In genomic region chr9:114588671-114589526, GRCh38 we compare ENCODE assay signal across 8 cellular contexts. TPM values are rescaled to one million over a fixed set of nuclear protein-coding genes. Genes with fewer than 3 reads are reported as not detected.
A peak's percentile ranks its signal among the peaks of the same experiment; 100 is the strongest.
DNase-seq lines count a peak whose midpoint lies in the region; ATAC-seq, FAIRE-seq and TF ChIP-seq lines count a peak whose summit lies in the region.

No MANE protein-coding gene starts in this region.

- no peak overlapping the region for H2BK15ac ChIP-seq in IMR-90 (ENCODE audit: low read depth, low read length)

- H3K14ac ChIP-seq in IMR-90 (replicated peaks; ENCODE audit: low read depth, low read length), result peak overlapping the region; percentile 76; the same call in 1 of the 2 replicates

- H2AK5ac ChIP-seq in IMR-90 (ENCODE audit: low read depth, low read length), result no peak overlapping the region

- peaks cover 15 to 55% of the 10 kb centered on the region in 2 experiments; a peak in 3 of 4 replicates for H3K79me1 ChIP-seq in IMR-90 (ENCODE audit: low read depth in 1 of 2, low read length in 2 of 2)

- H4K91ac ChIP-seq in IMR-90 (ENCODE audit: insufficient read depth, low read depth, low read length), result peak overlapping the region; percentile 71; the same call in 1 of the 2 replicates

- intact Hi-C loops in IMR-90 (cut with micrococcal nuclease), result loop anchor here (2.0 to 5.0 kb wide), 2 partner anchors 22 to 182 kb away; partner anchors contain the start of gene TMEM268

- DNase-seq in AG10803 (ENCODE audit: low read depth) (peak; percentile 43), IMR-90 (peak; percentile 84), bronchial epithelial cell (ENCODE audit: low read depth) (peak; percentile 52), GM19240 (ENCODE audit: insufficient read length, low spot score) (no peak), DMS153 treated with DMSO at 0.1 percent for 48 hours (lab: John Stamatoyannopoulos, UW; ENCODE audit: unreplicated experiment) (no peak)

- 0 out of 2 replicates have a peak overlapping the region, but pooled peaks have one; percentile 72 for H3K56ac ChIP-seq in IMR-90 (ENCODE audit: extremely low read depth, insufficient read depth, low read length)

- H3K18ac ChIP-seq in IMR-90 (ENCODE audit: low read depth, low read length), result no peak overlapping the region

- ATAC-seq in IMR-90 (ENCODE audit: low read depth) (no peak), GM18511 (IDR thresholded peaks at IDR 0.05; ENCODE audit: unreplicated experiment) (no peak), GM18517 (IDR thresholded peaks at IDR 0.05; ENCODE audit: unreplicated experiment) (no peak)

- H3K9me1 ChIP-seq in IMR-90 (ENCODE audit: insufficient read depth, low read length), result peaks cover 11% of the 10 kb centered on the region; the same call in 1 of the 2 replicates

- H3K27ac ChIP-seq in IMR-90 (ENCODE audit: insufficient read depth, low read length) (peak overlapping the region; percentile 84), muscle layer of colon (ENCODE audit: low read depth, low read length) (peak overlapping the region; percentile 94)

- H3K36me3 ChIP-seq in IMR-90 (ENCODE audit: control insufficient read depth, insufficient read depth, low read length) (peaks cover 11% of the 10 kb centered on the region), bronchial epithelial cell (ENCODE audit: control insufficient read depth, insufficient read depth, low read length) (peaks cover 4% of the 10 kb centered on the region), muscle layer of colon (ENCODE audit: insufficient read depth, low read length) (peaks cover 17% of the 10 kb centered on the region)

- in situ Hi-C loops in IMR-90 (cut with MboI; ENCODE audit: low sequenced_read_pairs), result no loop called here

- H3K4ac ChIP-seq in IMR-90 (ENCODE audit: low read depth, low read length), result peak overlapping the region; percentile 91

- peak overlapping the region; percentile 96 for H3K9ac ChIP-seq in IMR-90 (ENCODE audit: low read depth, low read length)
- H3K9ac ChIP-seq in muscle layer of colon (ENCODE audit: low read length), result peak overlapping the region; percentile 100

- no peak for FAIRE-seq in bronchial epithelial cell (lab: Jason Lieb, UNC)

- no peak overlapping the region for H2AFZ ChIP-seq in IMR-90 (replicated peaks; ENCODE audit: low read length, poor library complexity)

- POLR2A ChIA-PET in IMR-90 (lab: Charles Lee; ENCODE audit: unreplicated experiment), result interaction anchor here (1.2 kb wide), 1 partner anchor 12 kb away, joined by 8 read pairs; no protein-coding TSS in a partner anchor

- H3K4me2 ChIP-seq in IMR-90 (ENCODE audit: low read depth, low read length), result peak overlapping the region; percentile 99

- no peak overlapping the region for H2AK9ac ChIP-seq in IMR-90 (replicated peaks; ENCODE audit: low read depth, low read length, poor library complexity)

- peak overlapping the region in 1 of 2 experiments; percentile 68; a peak in 2 of 4 replicates for H4K8ac ChIP-seq in IMR-90 (ENCODE audit: low read depth in 2 of 2, low read length in 2 of 2)

- peak; percentile 62; the same call in 1 of the 2 replicates for TF ChIP-seq POLR2A in IMR-90 (IDR thresholded peaks at IDR 0.05; ENCODE audit: low read depth, low read length)

- TF ChIP-seq CTCF in AG10803 (conservative IDR thresholded peaks at IDR 0.05; ENCODE audit: low read length), result no peak
- no peak for TF ChIP-seq CTCF in IMR-90 (conservative IDR thresholded peaks at IDR 0.05; ENCODE audit: low read depth, low read length)
- TF ChIP-seq CTCF in bronchial epithelial cell (IDR thresholded peaks at IDR 0.05; ENCODE audit: insufficient read depth, low read length, severe bottlenecking), result no peak

- no peak for TF ChIP-seq RAD21 in IMR-90 (IDR thresholded peaks at IDR 0.05; ENCODE audit: low read length)

- H3K4me3 ChIP-seq in AG10803 (ENCODE audit: low read length) (peak overlapping the region; percentile 99), IMR-90 (ENCODE audit: insufficient read depth, low read depth, low read length) (peak overlapping the region; percentile 75), bronchial epithelial cell (ENCODE audit: low read depth, low read length) (peak overlapping the region; percentile 94), muscle layer of colon (ENCODE audit: low read depth in 1 of 2, low read length in 2 of 2) (peak overlapping the region; percentile 95 to 100)

- no peak overlapping the region for H4K5ac ChIP-seq in IMR-90 (ENCODE audit: low read depth, low read length)

- peaks cover 7% of the 10 kb centered on the region; the same call in 1 of the 2 replicates for H3K4me1 ChIP-seq in IMR-90 (ENCODE audit: control insufficient read depth, insufficient read depth, low read length)
- H3K4me1 ChIP-seq in muscle layer of colon (ENCODE audit: insufficient read depth, low read length), result peaks cover 36% of the 10 kb centered on the region

- H2BK120ac ChIP-seq in IMR-90 (ENCODE audit: low read depth, low read length), result no peak overlapping the region

- peaks cover 55% of the 10 kb centered on the region for H4K20me1 ChIP-seq in IMR-90 (ENCODE audit: insufficient read depth, low read length)

- dilution Hi-C loops in IMR-90 (cut with HindIII; ENCODE audit: low sequenced_read_pairs, unreplicated experiment), result no loop called here

- no peak overlapping the region for H2BK20ac ChIP-seq in IMR-90 (ENCODE audit: low read depth, low read length)

- H3K27me3 ChIP-seq in IMR-90 (ENCODE audit: control insufficient read depth, insufficient read depth, low read length), result no peaks in the 10 kb centered on the region
- no peaks in the 10 kb centered on the region for H3K27me3 ChIP-seq in bronchial epithelial cell (ENCODE audit: control insufficient read depth, insufficient read depth, low read length)
- H3K27me3 ChIP-seq in muscle layer of colon (ENCODE audit: control insufficient read depth in 1 of 2, insufficient read depth in 2 of 2, low read length in 2 of 2), result no peaks in the 10 kb centered on the region

- 8% methylated on average over 5 of the region's 11 CpGs; no CpG with 5 or more reads in 1 of the 2 experiments for WGBS in IMR-90 (ENCODE audit: extremely low coverage in 2 of 2, insufficient read length in 1 of 2), 2 experiments

- CTCF ChIA-PET in IMR-90 (lab: Yijun Ruan, JAX), result interaction anchor here (0.6 kb wide), 1 partner anchor 173 kb away, joined by 3 read pairs; no protein-coding TSS in a partner anchor

- H3K9me3 ChIP-seq in IMR-90 (ENCODE audit: control insufficient read depth, insufficient read depth, low read length) (no peaks in the 10 kb centered on the region), muscle layer of colon (ENCODE audit: low read length) (no peaks in the 10 kb centered on the region)

- BruUV-seq in IMR-90 (replicated peaks; lab: Mats Ljungman, UMichigan), result TSS peak; percentile 58

- peak overlapping the region; percentile 80 for H2BK5ac ChIP-seq in IMR-90 (ENCODE audit: low read depth, low read length, poor library complexity, severe bottlenecking)

- peak overlapping the region; percentile 68 for H3K23ac ChIP-seq in IMR-90 (ENCODE audit: low read depth, low read length)

TF ChIP-seq in IMR-90, 13 proteins besides CTCF, POLR2A, EP300 and RAD21:
- no peak for TF ChIP-seq USF2 (IDR thresholded peaks at IDR 0.05; ENCODE audit: low read depth, low read length)
- TF ChIP-seq CEBPB (IDR thresholded peaks at IDR 0.05; ENCODE audit: low read depth, low read length), result peak; percentile 65
- TF ChIP-seq RCOR1 (IDR thresholded peaks at IDR 0.05; ENCODE audit: insufficient replicate concordance, low read length), result peak; percentile 95
- no peak for TF ChIP-seq MAFK (IDR thresholded peaks at IDR 0.05; ENCODE audit: low read depth, low read length)
- no peak for TF ChIP-seq ELK1 (IDR thresholded peaks at IDR 0.05; ENCODE audit: borderline replicate concordance, low read depth, low read length)
- no peak for TF ChIP-seq BHLHE40 (IDR thresholded peaks at IDR 0.05; ENCODE audit: low read depth, low read length)
- peak; percentile 10; the same call in 1 of the 2 replicates for TF ChIP-seq MXI1 (IDR thresholded peaks at IDR 0.05; ENCODE audit: borderline replicate concordance, low read depth, low read length)
- no peak for TF ChIP-seq RFX5 (IDR thresholded peaks at IDR 0.05; ENCODE audit: low read depth, low read length)
- TF ChIP-seq FOS (IDR thresholded peaks at IDR 0.05; ENCODE audit: low read depth, low read length), result peak; percentile 63
- no peak for TF ChIP-seq MAZ (IDR thresholded peaks at IDR 0.05; ENCODE audit: borderline replicate concordance, low read depth, low read length)
- no peak for TF ChIP-seq CHD1 (IDR thresholded peaks at IDR 0.05; ENCODE audit: low read depth, low read length)
- TF ChIP-seq NFE2L2 (IDR thresholded peaks at IDR 0.05; ENCODE audit: low read depth, low read length), result no peak
- TF ChIP-seq SMC3 (IDR thresholded peaks at IDR 0.05; ENCODE audit: low read depth, low read length), result no peak; the same call in 1 of the 2 replicates

RNA-seq across cellular contexts. Expression of gene ATP6V1G1, which starts 1.3 kb away (rescaled TPM):
- total RNA-seq in IMR-90 (2012; rRNA removed), result 52.0 and 80.3 TPM in 2 replicates
- polyA plus RNA-seq in IMR-90 (2012; rRNA removed), result 64.2 and 70.9 TPM in 2 replicates
- polyA plus RNA-seq in IMR-90 (2012; cell fraction: cytosol; rRNA removed), result 50.4 and 105 TPM in 2 replicates
- polyA plus RNA-seq in IMR-90 (2012; cell fraction: nucleus; rRNA removed; ENCODE audit: low replicate concordance), result 11.9 and 40.1 TPM in 2 replicates
- total RNA-seq in bronchial epithelial cell, result 279 and 345 TPM in 2 replicates

RNA-seq across cellular contexts. Expression of gene TMEM268, which starts 22.2 kb away (rescaled TPM):
- total RNA-seq in IMR-90 (2012; rRNA removed), result 2.7 and 2.8 TPM in 2 replicates
- polyA plus RNA-seq in IMR-90 (2012; rRNA removed), result 3.7 and 4.9 TPM in 2 replicates
- 3.1 and 3.8 TPM in 2 replicates for polyA plus RNA-seq in IMR-90 (2012; cell fraction: cytosol; rRNA removed)
- 3.9 and 7.1 TPM in 2 replicates for polyA plus RNA-seq in IMR-90 (2012; cell fraction: nucleus; rRNA removed; ENCODE audit: low replicate concordance)
- total RNA-seq in bronchial epithelial cell, result 4.6 and 4.7 TPM in 2 replicates

Comparison
In these comparisons a context has a peak if more than half of its experiments do, and no peak if none do; other contexts are left out.
1. DNase-seq: peak in AG10803 (single experiment), IMR-90 (single experiment) and bronchial epithelial cell (single experiment); none in GM19240 (single experiment) and DMS153 treated with DMSO at 0.1 percent for 48 hours (single experiment).
2. Peak in every context shown above with its lines, with median percentiles within 50 percentile points of each other: H3K4me3 ChIP-seq.